8 cellular contexts compared by ENCODE assay signal in genomic region chr3:109806929-109807328, GRCh38.
A peak's percentile ranks its signal among the peaks of the same experiment; 100 is the strongest.
DNase-seq lines count a peak whose midpoint lies in the region; ATAC-seq and TF ChIP-seq lines count a peak whose summit lies in the region.

No MANE protein-coding gene starts in this region.

- no peak overlapping the region for H2BK15ac ChIP-seq in mesendoderm (replicated peaks; ENCODE audit: low read depth)

- H3K56ac ChIP-seq in mesendoderm (ENCODE audit: low read length), result no peak overlapping the region

- POLR2A ChIA-PET in CD8-positive, alpha-beta memory T cell (lab: Charles Lee), result no interaction called here

- H2BK120ac ChIP-seq in mesendoderm (ENCODE audit: low read depth, low read length), result no peak overlapping the region

- H3K27me3 ChIP-seq in CD8-positive, alpha-beta memory T cell (ENCODE audit: insufficient read depth, low read length, poor library complexity, severe bottlenecking), result no peaks in the 10 kb centered on the region
- no peaks in the 10 kb centered on the region for H3K27me3 ChIP-seq in GM23338 (ENCODE audit: insufficient read depth)
- H3K27me3 ChIP-seq in mesendoderm (ENCODE audit: insufficient read depth, low read length, poor library complexity), result no peaks in the 10 kb centered on the region

- H3K9me3 Mint-ChIP-seq in CD8-positive, alpha-beta memory T cell, result peaks cover 0 to 21% (median 5%) of the 10 kb centered on the region in 5 donors
- H3K9me3 Mint-ChIP-seq in GM23338, result no peaks in the 10 kb centered on the region

- H3K79me1 ChIP-seq in mesendoderm (ENCODE audit: low read length), result no peaks in the 10 kb centered on the region

- no peak overlapping the region for H3K4ac ChIP-seq in mesendoderm (ENCODE audit: low read depth, low read length)

- H3K9ac ChIP-seq in mesendoderm (ENCODE audit: low read length), result no peak overlapping the region

- no CpG with 5 or more reads among the region's 4 CpGs for WGBS in mesendoderm (ENCODE audit: extremely low coverage, insufficient coverage, low lambda C conversion rate)

- H3K79me2 ChIP-seq in GM23338 (replicated peaks; ENCODE audit: insufficient read depth) (no peaks in the 10 kb centered on the region), mesendoderm (ENCODE audit: control insufficient read depth, insufficient read depth, low read length) (no peaks in the 10 kb centered on the region)

- no peak overlapping the region for H2BK5ac ChIP-seq in mesendoderm (ENCODE audit: low read length)

- peak overlapping the region; percentile 63 to 98 (median 90) for H3K27ac Mint-ChIP-seq in CD8-positive, alpha-beta memory T cell
- H3K27ac Mint-ChIP-seq in GM23338, result no peak overlapping the region

- peak; percentile 3 to 76 (median 62) for DNase-seq in CD8-positive, alpha-beta memory T cell
- DNase-seq in GM23338 (ENCODE audit: low spot score) (no peak), NOMO-1 (lab: John Stamatoyannopoulos, UW; ENCODE audit: unreplicated experiment in 2 of 2) (peak; percentile 76 to 88), mesendoderm (peak; percentile 17), NCI-H146 treated with DMSO at 0.1 percent for 48 hours (lab: John Stamatoyannopoulos, UW; ENCODE audit: unreplicated experiment) (no peak), amniotic stem cell (lab: John Stamatoyannopoulos, UW) (no peak), NCI-H748 treated with DMSO at 0.1 percent for 48 hours (lab: John Stamatoyannopoulos, UW) (no peak)
- peak; percentile 26 for DNase-seq in activated naive CD4-positive, alpha-beta T cell treated with anti-CD3 and anti-CD28 coated beads, Interleukin-2, amount 50 U/mL, for 16 hours

- H2AFZ ChIP-seq in GM23338, result peak overlapping the region; percentile 25; the same call in 1 of the 2 replicates

- H3K23ac ChIP-seq in mesendoderm (ENCODE audit: low read length), result no peak overlapping the region

- 0 out of 2 replicates have a peak, but pooled peaks cover 3% of the 10 kb centered on the region for H3K9me2 ChIP-seq in GM23338 (ENCODE audit: insufficient read depth)

- no peak for ATAC-seq in GM23338

- H4K8ac ChIP-seq in mesendoderm (ENCODE audit: low read depth, low read length), result no peak overlapping the region

- no peaks in the 10 kb centered on the region for H3K9me3 ChIP-seq in CD8-positive, alpha-beta memory T cell (ENCODE audit: low read length)

- H3K4me1 Mint-ChIP-seq in CD8-positive, alpha-beta memory T cell, result peaks cover 54 to 66% (median 64%) of the 10 kb centered on the region in 3 donors
- H3K4me1 Mint-ChIP-seq in GM23338, result peaks cover 5% of the 10 kb centered on the region; the same call in 2 of the 3 replicates

- no peaks in the 10 kb centered on the region for H3F3A ChIP-seq in GM23338 (replicated peaks; ENCODE audit: low read depth)

- H3K4me2 ChIP-seq in GM23338 (no peak overlapping the region), mesendoderm (ENCODE audit: low read length) (no peak overlapping the region)

- H2AK5ac ChIP-seq in mesendoderm (ENCODE audit: low read length), result no peak overlapping the region

- H3K27me3 Mint-ChIP-seq in CD8-positive, alpha-beta memory T cell, result peaks cover 0 to 2% of the 10 kb centered on the region in 2 donors
- H3K27me3 Mint-ChIP-seq in GM23338 (ENCODE audit: insufficient read depth, low read depth, poor library complexity), result no peaks in the 10 kb centered on the region

- no peak overlapping the region for H3K18ac ChIP-seq in mesendoderm (ENCODE audit: low read length)

- no peak for TF ChIP-seq CTCF in GM23338 (conservative IDR thresholded peaks at IDR 0.05; ENCODE audit: low read depth in 2 of 2)

- H3K4me3 ChIP-seq in CD8-positive, alpha-beta memory T cell (ENCODE audit: low read length), result peak overlapping the region; percentile 9
- H3K4me3 ChIP-seq in GM23338 (no peak overlapping the region), mesendoderm (ENCODE audit: low read length) (no peak overlapping the region)

- no peak overlapping the region for H3K27ac ChIP-seq in CD8-positive, alpha-beta memory T cell (ENCODE audit: low read depth, low read length)
- H3K27ac ChIP-seq in GM23338 (ENCODE audit: low read depth) (no peak overlapping the region), mesendoderm (ENCODE audit: low read depth, low read length) (no peak overlapping the region)

- no peak overlapping the region for H4K5ac ChIP-seq in mesendoderm (ENCODE audit: low read length)

- H3K4me3 Mint-ChIP-seq in CD8-positive, alpha-beta memory T cell, result peak overlapping the region; percentile 20 to 81 (median 68)
- no peak overlapping the region for H3K4me3 Mint-ChIP-seq in GM23338

- CTCF ChIA-PET in CD8-positive, alpha-beta memory T cell (lab: Charles Lee), result no interaction called here

- H3K36me3 ChIP-seq in CD8-positive, alpha-beta memory T cell (ENCODE audit: insufficient read depth, low read length), result no peaks in the 10 kb centered on the region
- H3K36me3 ChIP-seq in GM23338 (ENCODE audit: insufficient read depth) (no peaks in the 10 kb centered on the region), mesendoderm (ENCODE audit: control insufficient read depth, insufficient read depth, low read length) (no peaks in the 10 kb centered on the region)

- H3K36me3 Mint-ChIP-seq in CD8-positive, alpha-beta memory T cell, result peaks cover 0 to 42% (median 2%) of the 10 kb centered on the region in 3 donors
- H3K36me3 Mint-ChIP-seq in GM23338 (ENCODE audit: low read depth), result no peaks in the 10 kb centered on the region

- H4K20me1 ChIP-seq in GM23338 (replicated peaks; ENCODE audit: insufficient read depth), result no peaks in the 10 kb centered on the region

- H3K4me1 ChIP-seq in CD8-positive, alpha-beta memory T cell (ENCODE audit: insufficient read depth, low read length), result peaks cover 52% of the 10 kb centered on the region
- H3K4me1 ChIP-seq in GM23338 (ENCODE audit: insufficient read depth) (peaks cover 8% of the 10 kb centered on the region), mesendoderm (ENCODE audit: control insufficient read depth, low read depth, low read length) (no peaks in the 10 kb centered on the region)

TF ChIP-seq in GM23338, 12 proteins besides CTCF, POLR2A, EP300 and RAD21 (continues in another document):
- TF ChIP-seq NANOG (IDR thresholded peaks at IDR 0.05; ENCODE audit: borderline replicate concordance) (no peak), EZH2phosphoT487 (IDR thresholded peaks at IDR 0.05; ENCODE audit: unreplicated experiment) (no peak), POLR2AphosphoS5 (IDR thresholded peaks at IDR 0.05; ENCODE audit: low read depth) (no peak), REST (IDR thresholded peaks at IDR 0.05; ENCODE audit: unreplicated experiment) (no peak)

Comparison
In these comparisons a context has a peak if more than half of its experiments do, and no peak if none do; other contexts are left out.
1. DNase-seq: peak in CD8-positive, alpha-beta memory T cell (5 of 5), NOMO-1 (2 of 2), activated naive CD4-positive, alpha-beta T cell treated with anti-CD3 and anti-CD28 coated beads, Interleukin-2, amount 50 U/mL, for 16 hours (single experiment) and mesendoderm (single experiment); none in GM23338 (single experiment), NCI-H146 treated with DMSO at 0.1 percent for 48 hours (single experiment), amniotic stem cell (single experiment) and NCI-H748 treated with DMSO at 0.1 percent for 48 hours (single experiment).